Comparison of ENCODE assay signal across 28 cellular contexts in genomic region chr6:102670756-102671155, GRCh38.
"Had no signal": no experiment of that assay in that cellular context is flagged by ENCODE, and none has a peak within 500 bp of the region (broad histone marks: within the 10 kb centered on the region; RNA-seq: fewer than 3 reads in every experiment).

No MANE protein-coding gene starts in this region.

- ATAC-seq: activated CD4-positive, alpha-beta T cell treated with anti-CD3 and anti-CD28 coated beads for 36 hours; activated T-cell treated with anti-CD3 and anti-CD28 coated beads, Interleukin-2, amount 50 U/mL, for 72 hours; body of pancreas; Right ventricle myocardium inferior; T-cell had no signal

- DNase-seq: activated CD4-positive, alpha-beta memory T cell treated with anti-CD3 and anti-CD28 coated beads, Interleukin-2, amount 10 ng/mL, durations not matched to agents 7 days and 5 days; activated CD4-positive, alpha-beta T cell treated with anti-CD3 and anti-CD28 coated beads for 36 hours; activated CD4-positive, alpha-beta T cell treated with anti-CD3 and anti-CD28 coated beads, Interleukin-2, amount 50 U/mL, for 1 hour; activated CD4-positive, CD25-positive, alpha-beta regulatory T cell; activated gamma-delta T cell treated with Interleukin-2 at 50 U/mL for 16 hours; activated naive CD4-positive, alpha-beta T cell treated with anti-CD3 and anti-CD28 coated beads, Interleukin-2, amount 10 ng/mL, durations not matched to agents 7 days and 5 days; activated naive CD8-positive, alpha-beta T cell treated with anti-CD3 and anti-CD28 coated beads for 36 hours; activated T-cell treated with anti-CD3 and anti-CD28 coated beads for 4 hours; activated T-cell treated with anti-CD3 and anti-CD28 coated beads, Interleukin-2, amount 50 U/mL, for 72 hours; aorta; body of pancreas; central memory CD4-positive, alpha-beta T cell; IMR-90; Kasumi-1; KBM-7; NCI-H1048; NCI-H146; NCI-H1930; NCI-H2107; NCI-H345; NCI-H524; NCI-H748 treated with DMSO at 0.1 percent for 48 hours; RPMI8226; T-cell; T-helper 2 cell; T1000 had no signal

- H3K4me3 ChIP-seq: body of pancreas, SK-N-MC had no signal
